In the genomic region with DNA sequence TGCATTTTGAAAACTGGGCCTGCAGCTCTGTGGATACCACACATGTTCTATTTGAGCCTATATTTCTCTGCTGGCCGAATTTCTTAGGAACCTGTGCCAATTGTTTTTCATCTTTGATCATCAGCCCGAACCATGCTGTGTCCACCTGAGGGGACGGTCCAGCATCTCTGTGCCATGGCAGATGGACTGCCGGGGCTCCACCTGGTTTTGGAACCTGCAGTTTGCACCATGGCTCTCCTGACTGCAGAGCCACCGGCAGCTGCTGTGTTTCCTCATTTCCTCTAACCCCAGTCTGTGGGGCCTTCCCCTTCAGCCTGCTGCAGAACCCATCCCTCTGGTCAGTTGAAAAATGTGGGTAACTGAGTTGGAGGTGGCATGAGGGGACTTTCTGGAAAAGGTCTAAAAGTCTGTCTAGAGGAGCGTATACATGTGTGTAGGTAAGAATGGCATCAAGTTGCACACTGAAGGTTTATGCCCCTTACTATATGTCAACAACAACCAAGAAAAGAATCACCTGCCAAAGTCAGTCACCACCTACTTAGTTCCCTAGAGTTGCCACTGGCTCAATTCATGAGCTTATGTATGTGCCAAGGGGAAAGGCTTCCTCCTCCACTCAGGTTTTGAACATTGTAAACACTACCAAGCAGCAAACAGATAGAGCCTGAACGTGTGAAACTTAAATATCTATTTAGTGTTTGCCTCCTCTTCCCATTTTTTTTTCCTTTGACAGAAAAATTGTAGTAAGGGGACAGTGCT, we compare ENCODE assay signal across 18 cellular contexts.
DNase-seq lines count a peak whose midpoint lies in the region; ATAC-seq and TF ChIP-seq lines count a peak whose summit lies in the region.
"Had no signal": no experiment of that assay in that cellular context is flagged by ENCODE, and none has a peak within 500 bp of the region (broad histone marks: within the 10 kb centered on the region; RNA-seq: fewer than 3 reads in every experiment).

No MANE protein-coding gene starts in this region.

- no peak for TF ChIP-seq CTCF in HL-60 (IDR thresholded peaks at IDR 0.05; ENCODE audit: insufficient read depth, low read length)
- no peak for TF ChIP-seq CTCF in GM23338 (conservative IDR thresholded peaks at IDR 0.05; ENCODE audit: low read depth in 2 of 2)

- no peak overlapping the region for H2AFZ ChIP-seq in GM23338
- H2AFZ ChIP-seq: GM23248 had no signal

- no peaks in the 10 kb centered on the region for H4K20me1 ChIP-seq in GM23338 (replicated peaks; ENCODE audit: insufficient read depth)

- ATAC-seq in stimulated activated naive B cell treated with anti-CD40 and anti-IgM and Interleukin-4, amounts not matched to agents 10 μg/mL and 1 μg/mL and 100 μg/mL, for 72 hours (replicated peaks), result peak; percentile 26 to 35
- no peak for ATAC-seq in GM23338
- ATAC-seq: PC-3 had no signal

- CTCF ChIA-PET in CD4-positive, alpha-beta memory T cell (lab: Charles Lee; ENCODE audit: partially characterized antibody), result no interaction called here

- H3K9me3 Mint-ChIP-seq in activated T-helper 1 cell treated with anti-CD3 and anti-CD28 coated beads, Interleukin-12 subunit alpha, Interleukin-12 subunit beta, Interleukin-2, Interleukin-4 antibody, amounts not matched to agents 30 ng/mL and 10 ng/mL and 1 ng/mL, durations not matched to agents 14 hours and 24 hours and 36 hours, result no peaks in the 10 kb centered on the region
- peaks cover 0 to 5% of the 10 kb centered on the region in 2 donors for H3K9me3 Mint-ChIP-seq in stimulated activated naive B cell treated with anti-CD40 and anti-IgM and Interleukin-4, amounts not matched to agents 10 μg/mL and 1 μg/mL and 100 μg/mL, for 72 hours
- H3K9me3 Mint-ChIP-seq in GM23338, result no peaks in the 10 kb centered on the region; the same call in 2 of the 3 replicates
- peaks cover 0 to 2% (median 0%) of the 10 kb centered on the region in 8 donors for H3K9me3 Mint-ChIP-seq in CD4-positive, alpha-beta memory T cell

- POLR2A ChIA-PET in CD4-positive, alpha-beta memory T cell (lab: Charles Lee; ENCODE audit: partially characterized antibody), result no interaction called here

- H3K79me2 ChIP-seq in GM23338 (replicated peaks; ENCODE audit: insufficient read depth), result no peaks in the 10 kb centered on the region

- H3K27me3 ChIP-seq in HL-60 (ENCODE audit: insufficient read depth, poor library complexity, severe bottlenecking) (no peaks in the 10 kb centered on the region), GM23338 (ENCODE audit: insufficient read depth) (no peaks in the 10 kb centered on the region)
- H3K27me3 ChIP-seq in CD4-positive, alpha-beta memory T cell (ENCODE audit: insufficient read depth, low read length), result no peaks in the 10 kb centered on the region

- H3F3A ChIP-seq in GM23338 (replicated peaks; ENCODE audit: low read depth), result no peaks in the 10 kb centered on the region

- H3K27ac ChIP-seq in HL-60 (replicated peaks) (peak overlapping the region; percentile 25), GM23338 (ENCODE audit: low read depth) (no peak overlapping the region)
- H3K27ac ChIP-seq in CD4-positive, alpha-beta memory T cell (ENCODE audit: low read depth, low read length), result no peak overlapping the region
- H3K27ac ChIP-seq: GM23248 had no signal

- no peaks in the 10 kb centered on the region for H3K36me3 ChIP-seq in GM23338 (ENCODE audit: insufficient read depth)
- no peaks in the 10 kb centered on the region for H3K36me3 ChIP-seq in CD4-positive, alpha-beta memory T cell (ENCODE audit: insufficient read depth, low read length)

- no peak overlapping the region for H3K4me2 ChIP-seq in GM23338

- H3K4me3 Mint-ChIP-seq in activated T-helper 1 cell treated with anti-CD3 and anti-CD28 coated beads, Interleukin-12 subunit alpha, Interleukin-12 subunit beta, Interleukin-2, Interleukin-4 antibody, amounts not matched to agents 30 ng/mL and 10 ng/mL and 1 ng/mL, durations not matched to agents 14 hours and 24 hours and 36 hours, result no peak overlapping the region
- no peak overlapping the region for H3K4me3 Mint-ChIP-seq in stimulated activated naive B cell treated with anti-CD40 and anti-IgM and Interleukin-4, amounts not matched to agents 10 μg/mL and 1 μg/mL and 100 μg/mL, for 72 hours
- H3K4me3 Mint-ChIP-seq in GM23338, result no peak overlapping the region
- no peak overlapping the region for H3K4me3 Mint-ChIP-seq in CD4-positive, alpha-beta memory T cell

- peaks cover 21% of the 10 kb centered on the region for H3K4me1 Mint-ChIP-seq in activated T-helper 1 cell treated with anti-CD3 and anti-CD28 coated beads, Interleukin-12 subunit alpha, Interleukin-12 subunit beta, Interleukin-2, Interleukin-4 antibody, amounts not matched to agents 30 ng/mL and 10 ng/mL and 1 ng/mL, durations not matched to agents 14 hours and 24 hours and 36 hours (ENCODE audit: low read depth)
- H3K4me1 Mint-ChIP-seq in stimulated activated naive B cell treated with anti-CD40 and anti-IgM and Interleukin-4, amounts not matched to agents 10 μg/mL and 1 μg/mL and 100 μg/mL, for 72 hours, result peaks cover 14 to 15% of the 10 kb centered on the region in 2 donors
- H3K4me1 Mint-ChIP-seq in GM23338, result peaks cover 3% of the 10 kb centered on the region; the same call in 1 of the 3 replicates
- H3K4me1 Mint-ChIP-seq in CD4-positive, alpha-beta memory T cell, result peaks cover 0 to 2% (median 0%) of the 10 kb centered on the region in 4 donors

- H3K36me3 Mint-ChIP-seq in activated T-helper 1 cell treated with anti-CD3 and anti-CD28 coated beads, Interleukin-12 subunit alpha, Interleukin-12 subunit beta, Interleukin-2, Interleukin-4 antibody, amounts not matched to agents 30 ng/mL and 10 ng/mL and 1 ng/mL, durations not matched to agents 14 hours and 24 hours and 36 hours (ENCODE audit: low read depth), result no peaks in the 10 kb centered on the region
- H3K36me3 Mint-ChIP-seq in stimulated activated naive B cell treated with anti-CD40 and anti-IgM and Interleukin-4, amounts not matched to agents 10 μg/mL and 1 μg/mL and 100 μg/mL, for 72 hours, result no peaks in the 10 kb centered on the region
- no peaks in the 10 kb centered on the region for H3K36me3 Mint-ChIP-seq in GM23338 (ENCODE audit: low read depth)
- H3K36me3 Mint-ChIP-seq in CD4-positive, alpha-beta memory T cell, result no peaks in the 10 kb centered on the region

- intact Hi-C loops in activated T-helper 1 cell treated with anti-CD3 and anti-CD28 coated beads, Interleukin-12 subunit alpha, Interleukin-12 subunit beta, Interleukin-2, Interleukin-4 antibody, amounts not matched to agents 30 ng/mL and 10 ng/mL and 1 ng/mL, durations not matched to agents 14 hours and 24 hours and 36 hours (cut with micrococcal nuclease), result no loop called here
- intact Hi-C loops in CD4-positive, alpha-beta memory T cell (cut with micrococcal nuclease), result no loop called here

- peak; percentile 5 for DNase-seq in NK-92 treated with Interleukin-12 subunit alpha and Interleukin-12 subunit beta, amount 100 ng/mL, for 24 hours (lab: John Stamatoyannopoulos, UW)
- DNase-seq in NK-92 (lab: John Stamatoyannopoulos, UW; ENCODE audit: unreplicated experiment), result no peak
- peak in 1 of 2 experiments; percentile 64 for DNase-seq in HL-60 (ENCODE audit: low read depth in 1 of 2, low spot score in 1 of 2)
- DNase-seq in activated T-helper 1 cell treated with anti-CD3 and anti-CD28 coated beads, Interleukin-12 subunit alpha, Interleukin-12 subunit beta, Interleukin-2, Interleukin-4 antibody, amounts not matched to agents 30 ng/mL and 10 ng/mL and 1 ng/mL, durations not matched to agents 14 hours and 24 hours and 36 hours (ENCODE audit: low spot score), result no peak
- DNase-seq in stimulated activated naive B cell treated with anti-CD40 and anti-IgM and Interleukin-4, amounts not matched to agents 10 μg/mL and 1 μg/mL and 100 μg/mL, for 72 hours, result no peak
- no peak for DNase-seq in GM23338 (ENCODE audit: low spot score)
- no peak for DNase-seq in CD4-positive, alpha-beta memory T cell
- DNase-seq: 8988T, EL, GM23248, HCEC 1CT, KBM-7, NCI-H1092 treated with DMSO at 0.1 percent for 48 hours, NCI-H1436 treated with DMSO at 0.1 percent for 48 hours, NCI-H1930, NCI-H2227 treated with DMSO at 0.1 percent for 48 hours, NCI-H510A, PC-3 had no signal

- no peak overlapping the region for H3K4me3 ChIP-seq in HL-60 (replicated peaks; ENCODE audit: insufficient read depth, low read length)
- no peak overlapping the region for H3K4me3 ChIP-seq in GM23338
- H3K4me3 ChIP-seq in CD4-positive, alpha-beta memory T cell (ENCODE audit: low read length in 2 of 2), result no peak overlapping the region
- H3K4me3 ChIP-seq: GM23248 had no signal

- H3K27me3 Mint-ChIP-seq in activated T-helper 1 cell treated with anti-CD3 and anti-CD28 coated beads, Interleukin-12 subunit alpha, Interleukin-12 subunit beta, Interleukin-2, Interleukin-4 antibody, amounts not matched to agents 30 ng/mL and 10 ng/mL and 1 ng/mL, durations not matched to agents 14 hours and 24 hours and 36 hours (ENCODE audit: insufficient read depth), result no peaks in the 10 kb centered on the region
- no peaks in the 10 kb centered on the region for H3K27me3 Mint-ChIP-seq in stimulated activated naive B cell treated with anti-CD40 and anti-IgM and Interleukin-4, amounts not matched to agents 10 μg/mL and 1 μg/mL and 100 μg/mL, for 72 hours
- no peaks in the 10 kb centered on the region for H3K27me3 Mint-ChIP-seq in GM23338 (ENCODE audit: insufficient read depth, low read depth, poor library complexity)
- no peaks in the 10 kb centered on the region for H3K27me3 Mint-ChIP-seq in CD4-positive, alpha-beta memory T cell

- no peaks in the 10 kb centered on the region for H3K4me1 ChIP-seq in GM23338 (ENCODE audit: insufficient read depth)
- no peaks in the 10 kb centered on the region for H3K4me1 ChIP-seq in CD4-positive, alpha-beta memory T cell (ENCODE audit: insufficient read depth, low read length)

- H3K9me3 ChIP-seq in CD4-positive, alpha-beta memory T cell (ENCODE audit: control insufficient read depth in 1 of 2, low read length in 2 of 2), result no peaks in the 10 kb centered on the region

- H3K27ac Mint-ChIP-seq in activated T-helper 1 cell treated with anti-CD3 and anti-CD28 coated beads, Interleukin-12 subunit alpha, Interleukin-12 subunit beta, Interleukin-2, Interleukin-4 antibody, amounts not matched to agents 30 ng/mL and 10 ng/mL and 1 ng/mL, durations not matched to agents 14 hours and 24 hours and 36 hours, result peak overlapping the region; percentile 25
- no peak overlapping the region for H3K27ac Mint-ChIP-seq in stimulated activated naive B cell treated with anti-CD40 and anti-IgM and Interleukin-4, amounts not matched to agents 10 μg/mL and 1 μg/mL and 100 μg/mL, for 72 hours
- H3K27ac Mint-ChIP-seq in GM23338, result no peak overlapping the region
- H3K27ac Mint-ChIP-seq in CD4-positive, alpha-beta memory T cell, result no peak overlapping the region

- H3K9me2 ChIP-seq in GM23338 (ENCODE audit: insufficient read depth), result no peaks in the 10 kb centered on the region

TF ChIP-seq in GM23338, 12 proteins besides CTCF, POLR2A, EP300 and RAD21 (continues in another document):
- no peak for TF ChIP-seq CREB1 (CRISPR knock-in tag; IDR thresholded peaks at IDR 0.05; ENCODE audit: low read depth)
- TF ChIP-seq JUNB (IDR thresholded peaks at IDR 0.05; ENCODE audit: unreplicated experiment), result no peak
- TF ChIP-seq EZH2phosphoT487 (IDR thresholded peaks at IDR 0.05; ENCODE audit: unreplicated experiment), result no peak
